29 cellular contexts compared by ENCODE assay signal in the genomic region with DNA sequence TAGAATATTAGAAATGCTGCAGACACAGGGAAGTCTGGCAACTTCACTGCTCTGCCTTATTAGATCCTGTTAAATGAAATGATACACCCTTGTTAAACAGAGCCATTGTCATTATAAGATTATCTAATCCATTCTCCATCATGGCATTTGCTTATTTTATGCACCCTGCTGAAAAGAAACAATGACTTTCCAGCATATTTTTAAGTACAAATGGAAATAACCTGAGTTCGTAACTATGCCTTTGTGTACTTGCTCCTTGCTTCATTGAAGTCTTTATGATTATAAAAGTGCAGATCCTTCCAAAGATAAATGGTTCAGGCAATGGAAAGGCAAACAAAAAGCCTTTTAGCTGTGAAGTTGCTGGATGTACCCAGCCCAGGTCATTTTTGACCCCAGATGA.
"Had no signal": no experiment of that assay in that cellular context is flagged by ENCODE, and none has a peak within 500 bp of the region (broad histone marks: within the 10 kb centered on the region; RNA-seq: fewer than 3 reads in every experiment).

No MANE protein-coding gene starts in this region.

- FAIRE-seq: urothelium cell line had no signal

- H3K27me3 Mint-ChIP-seq: stimulated activated memory B cell treated with anti-CD40 and anti-IgM and Interleukin-4, amounts not matched to agents 10 μg/mL and 1 μg/mL and 100 μg/mL, for 72 hours; stimulated activated naive B cell treated with anti-CD40 and anti-IgM and Interleukin-4, amounts not matched to agents 10 μg/mL and 1 μg/mL and 100 μg/mL, for 72 hours; stimulated activated naive CD8-positive, alpha-beta T cell treated with anti-CD3 and anti-CD28 coated beads, Interleukin-15, amount 100 ng/mL, for 72 hours had no signal

- DNase-seq: stimulated activated CD4-positive, alpha-beta T cell treated with anti-CD3 and anti-CD28 coated beads, Interleukin-2, amount 100 ng/mL, for 48 hours; stimulated activated CD4-positive, alpha-beta T cell treated with anti-CD3 and anti-CD28 coated beads, Interleukin-4, amount 100 ng/mL, for 1 hour; stimulated activated CD4-positive, alpha-beta T cell treated with anti-CD3 and anti-CD28 coated beads, Interleukin-4, amount 100 ng/mL, for 24 hours; stimulated activated CD4-positive, alpha-beta T cell treated with anti-CD3 and anti-CD28 coated beads, Interleukin-4, amount 100 ng/mL, for 4 hours; stimulated activated CD8-positive, alpha-beta memory T cell treated with anti-CD3 and anti-CD28 coated beads, Interleukin-4, amount 100 ng/mL, for 48 hours; stimulated activated naive B cell treated with anti-CD40 and anti-IgM and Interleukin-4, amounts not matched to agents 10 μg/mL and 1 μg/mL and 100 μg/mL, for 72 hours; stimulated activated naive CD4-positive, alpha-beta T cell; stimulated activated naive CD4-positive, alpha-beta T cell treated with Interleukin-2 at 50 U/mL for 16 hours; stimulated activated naive CD8-positive, alpha-beta T cell treated with anti-CD3 and anti-CD28 coated beads, Interleukin-15, amount 100 ng/mL, for 72 hours; stimulated activated naive CD8-positive, alpha-beta T cell treated with anti-CD3 and anti-CD28 coated beads, Interleukin-15, Interleukin-2, amounts not matched to agents 100 U/mL and 50 U/mL, for 24 hours; stomach; substantia nigra; testis; thyroid gland; tibial artery; transverse colon; trophoblast cell; upper lobe of left lung; upper lobe of right lung; uterus had no signal

- H3K4me1 Mint-ChIP-seq: stimulated activated effector memory CD8-positive, alpha-beta T cell treated with anti-CD3 and anti-CD28 coated beads, Interleukin-12 subunit alpha, Interleukin-12 subunit beta, amount 100 ng/mL, for 72 hours; stimulated activated memory B cell treated with anti-CD40 and anti-IgM and Interleukin-4, amounts not matched to agents 10 μg/mL and 1 μg/mL and 100 μg/mL, for 72 hours; stimulated activated naive B cell treated with anti-CD40 and anti-IgM and Interleukin-4, amounts not matched to agents 10 μg/mL and 1 μg/mL and 100 μg/mL, for 72 hours; stimulated activated naive CD8-positive, alpha-beta T cell treated with anti-CD3 and anti-CD28 coated beads, Interleukin-15, amount 100 ng/mL, for 72 hours had no signal

- H3K4me3 ChIP-seq: stomach, suprapubic skin, testis, thoracic aorta, thyroid gland, tibial artery, tibial nerve, transverse colon, upper lobe of left lung, upper lobe of right lung, uterus, vagina had no signal

- H3K27me3 ChIP-seq: stomach, suprapubic skin, testis, thyroid gland, tibial artery, tibial nerve, transverse colon, upper lobe of left lung, upper lobe of right lung, uterus, vagina had no signal

- H3K27ac ChIP-seq: stomach, suprapubic skin, testis, thoracic aorta, thyroid gland, tibial artery, tibial nerve, transverse colon, upper lobe of left lung, upper lobe of right lung, uterus, vagina had no signal

- ATAC-seq: stimulated activated effector memory CD8-positive, alpha-beta T cell treated with anti-CD3 and anti-CD28 coated beads, Interleukin-12 subunit alpha, Interleukin-12 subunit beta, amount 100 ng/mL, for 72 hours; stimulated activated memory B cell treated with anti-CD40 and anti-IgM and Interleukin-4, amounts not matched to agents 10 μg/mL and 1 μg/mL and 100 μg/mL, for 72 hours; stimulated activated naive B cell treated with anti-CD40 and anti-IgM and Interleukin-4, amounts not matched to agents 10 μg/mL and 1 μg/mL and 100 μg/mL, for 72 hours; stimulated activated naive CD8-positive, alpha-beta T cell treated with anti-CD3 and anti-CD28 coated beads, Interleukin-15, amount 100 ng/mL, for 72 hours; stimulated activated naive CD8-positive, alpha-beta T cell treated with anti-CD3 and anti-CD28 coated beads, Interleukin-15, Interleukin-2, amounts not matched to agents 100 U/mL and 50 U/mL, for 24 hours; upper lobe of right lung had no signal

- H3K4me3 Mint-ChIP-seq: stimulated activated effector memory CD8-positive, alpha-beta T cell treated with anti-CD3 and anti-CD28 coated beads, Interleukin-12 subunit alpha, Interleukin-12 subunit beta, amount 100 ng/mL, for 72 hours; stimulated activated memory B cell treated with anti-CD40 and anti-IgM and Interleukin-4, amounts not matched to agents 10 μg/mL and 1 μg/mL and 100 μg/mL, for 72 hours; stimulated activated naive B cell treated with anti-CD40 and anti-IgM and Interleukin-4, amounts not matched to agents 10 μg/mL and 1 μg/mL and 100 μg/mL, for 72 hours; stimulated activated naive CD8-positive, alpha-beta T cell treated with anti-CD3 and anti-CD28 coated beads, Interleukin-15, amount 100 ng/mL, for 72 hours; stimulated activated naive CD8-positive, alpha-beta T cell treated with anti-CD3 and anti-CD28 coated beads, Interleukin-15, Interleukin-2, amounts not matched to agents 100 ng/mL and 50 ng/mL, for 24 hours; type B pancreatic cell had no signal

- H3K9me3 ChIP-seq: stomach, suprapubic skin, testis, thoracic aorta, thyroid gland, tibial artery, tibial nerve, transverse colon, upper lobe of left lung, upper lobe of right lung, uterus, vagina had no signal

- H3K36me3 ChIP-seq: stomach, suprapubic skin, thoracic aorta, thyroid gland, tibial artery, tibial nerve, transverse colon, upper lobe of left lung, upper lobe of right lung, uterus, vagina had no signal

- H3K36me3 Mint-ChIP-seq: stimulated activated effector memory CD8-positive, alpha-beta T cell treated with anti-CD3 and anti-CD28 coated beads, Interleukin-12 subunit alpha, Interleukin-12 subunit beta, amount 100 ng/mL, for 72 hours; stimulated activated memory B cell treated with anti-CD40 and anti-IgM and Interleukin-4, amounts not matched to agents 10 μg/mL and 1 μg/mL and 100 μg/mL, for 72 hours; stimulated activated naive B cell treated with anti-CD40 and anti-IgM and Interleukin-4, amounts not matched to agents 10 μg/mL and 1 μg/mL and 100 μg/mL, for 72 hours; type B pancreatic cell had no signal

- H3K9me3 Mint-ChIP-seq: stimulated activated effector memory CD8-positive, alpha-beta T cell treated with anti-CD3 and anti-CD28 coated beads, Interleukin-12 subunit alpha, Interleukin-12 subunit beta, amount 100 ng/mL, for 72 hours; stimulated activated memory B cell treated with anti-CD40 and anti-IgM and Interleukin-4, amounts not matched to agents 10 μg/mL and 1 μg/mL and 100 μg/mL, for 72 hours; stimulated activated naive B cell treated with anti-CD40 and anti-IgM and Interleukin-4, amounts not matched to agents 10 μg/mL and 1 μg/mL and 100 μg/mL, for 72 hours; stimulated activated naive CD8-positive, alpha-beta T cell treated with anti-CD3 and anti-CD28 coated beads, Interleukin-15, amount 100 ng/mL, for 72 hours; stimulated activated naive CD8-positive, alpha-beta T cell treated with anti-CD3 and anti-CD28 coated beads, Interleukin-15, Interleukin-2, amounts not matched to agents 100 ng/mL and 50 ng/mL, for 24 hours; type B pancreatic cell had no signal

- H3K4me1 ChIP-seq: stomach, suprapubic skin, testis, thyroid gland, tibial artery, tibial nerve, transverse colon, upper lobe of left lung, upper lobe of right lung, uterus, vagina had no signal
